ENCODE assay signal across 8 cellular contexts in genomic region chr1:24744911-24745710, GRCh38. TPM values are rescaled to one million over a fixed set of nuclear protein-coding genes. Genes with fewer than 3 reads are reported as not detected.
A peak's percentile ranks its signal among the peaks of the same experiment; 100 is the strongest.
DNase-seq lines count a peak whose midpoint lies in the region; ATAC-seq, FAIRE-seq and TF ChIP-seq lines count a peak whose summit lies in the region.

CLIC4 (plus strand) TSS chr1:24745447; CDS start chr1:24745554, 107 bp downstream.

- H3K27ac ChIP-seq in A549 (peak within 1 kb of the TSS; percentile 88 to 96), VCaP (peak within 1 kb of the TSS; percentile 89), breast epithelium (peak within 1 kb of the TSS; percentile 97 to 98), iPS-20b (ENCODE audit: low read length) (peak within 1 kb of the TSS; percentile 57), small intestine (ENCODE audit: low read depth in 1 of 2, low read length in 1 of 2) (peak within 1 kb of the TSS in 1 of 2 donors; percentile 92)

- WGBS in A549 (ENCODE audit: missing lambda C conversion rate): 0% methylated on average over 23 of the region's 80 CpGs
- WGBS in small intestine, 3 donors: 0 to 1% (median 0%) methylated on average over 50 to 80 of the region's 80 CpGs

- POLR2A ChIA-PET in A549 (lab: Yijun Ruan, JAX): interaction anchor here (0.6 to 1.9 kb wide), 19 partner anchors 9 to 502 kb away, joined by 3 to 14 read pairs (median 3); partner anchors contain the start of genes RSRP1 and SYF2

- peak within 1 kb of the TSS; percentile 73 for H3K4me2 ChIP-seq in A549

- FAIRE-seq in A549 (lab: Jason Lieb, UNC) (no peak), small intestine (lab: Jason Lieb, UNC) (no peak)

- H3K36me3 ChIP-seq in breast epithelium (no peaks in the 10 kb centered on the region), iPS-20b (ENCODE audit: insufficient read depth, low read depth, low read length) (peaks cover 2% of the 10 kb centered on the region), small intestine (ENCODE audit: control insufficient read depth in 2 of 2, insufficient read depth in 2 of 2, low read length in 2 of 2) (no peaks in the 10 kb centered on the region)

- CTCF ChIA-PET in A549 (lab: Yijun Ruan, JAX): interaction anchor here (0.6 to 2.1 kb wide), 12 partner anchors 11 to 152 kb away, joined by 3 to 12 read pairs (median 4); no protein-coding TSS in a partner anchor

- H3K4me1 ChIP-seq in A549: peaks cover 16% of the 10 kb centered on the region; the same call in 2 of the 3 replicates
- peaks cover 3 to 9% of the 10 kb centered on the region in 2 donors for H3K4me1 ChIP-seq in breast epithelium
- peaks cover 30% of the 10 kb centered on the region for H3K4me1 ChIP-seq in iPS-20b (ENCODE audit: insufficient read depth, low read length)
- H3K4me1 ChIP-seq in small intestine (ENCODE audit: control insufficient read depth in 2 of 2, insufficient read depth in 1 of 2, low read depth in 1 of 2, low read length in 1 of 2): peaks cover 2 to 6% of the 10 kb centered on the region in 2 donors

- no peaks in the 10 kb centered on the region for H3K9me3 ChIP-seq in A549
- H3K9me3 ChIP-seq in breast epithelium: no peaks in the 10 kb centered on the region
- no peaks in the 10 kb centered on the region for H3K9me3 ChIP-seq in iPS-20b (ENCODE audit: insufficient read depth, low read depth, low read length)
- H3K9me3 ChIP-seq in small intestine (ENCODE audit: control insufficient read depth, low read depth): no peaks in the 10 kb centered on the region

- H3K9ac ChIP-seq in iPS-20b (ENCODE audit: low read depth, low read length): peak within 1 kb of the TSS; percentile 91

- H3K27me3 ChIP-seq in breast epithelium (no peaks in the 10 kb centered on the region), iPS-20b (ENCODE audit: insufficient read depth, low read length) (no peaks in the 10 kb centered on the region), small intestine (ENCODE audit: control insufficient read depth in 2 of 2, insufficient read depth in 2 of 2, low read length in 2 of 2) (no peaks in the 10 kb centered on the region)

- TF ChIP-seq RAD21 in A549 (conservative IDR thresholded peaks at IDR 0.05 in 1 of 2, IDR thresholded peaks at IDR 0.05 in 1 of 2): peak in 1 of 2 experiments; percentile 15; a peak in 2 of 5 replicates

- peak; percentile 91 to 96 for ATAC-seq in A549
- ATAC-seq in GM18861 (IDR thresholded peaks at IDR 0.05; ENCODE audit: unreplicated experiment): peak; percentile 44
- peak; percentile 60 for ATAC-seq in HG03097 (IDR thresholded peaks at IDR 0.05; ENCODE audit: low FRiP score, unreplicated experiment)

- no peak for TF ChIP-seq EP300 in A549 (IDR thresholded peaks at IDR 0.05)

- TF ChIP-seq POLR2A in A549 (IDR thresholded peaks at IDR 0.05; ENCODE audit: low read length) (peak; percentile 94), breast epithelium (IDR thresholded peaks at IDR 0.05) (peak; percentile 97)

- DNase-seq in A549 (ENCODE audit: low read depth in 1 of 2, low spot score in 1 of 2): peak; percentile 75 to 98
- peak; percentile 98 for DNase-seq in NCI-H2171 treated with DMSO at 0.1 percent for 48 hours (lab: John Stamatoyannopoulos, UW)
- DNase-seq in breast epithelium (ENCODE audit: low spot score in 2 of 2): peak; percentile 99
- DNase-seq in small intestine: peak; percentile 97

- no peak for TF ChIP-seq CTCF in A549 (IDR thresholded peaks at IDR 0.05)
- TF ChIP-seq CTCF in VCaP (conservative IDR thresholded peaks at IDR 0.05): no peak
- no peak for TF ChIP-seq CTCF in breast epithelium (IDR thresholded peaks at IDR 0.05)

- H3K4me3 ChIP-seq in A549: peak within 1 kb of the TSS; percentile 63
- H3K4me3 ChIP-seq in breast epithelium: peak within 1 kb of the TSS; percentile 91 to 98 (median 96)
- peak within 1 kb of the TSS; percentile 94 for H3K4me3 ChIP-seq in iPS-20b (ENCODE audit: low read length)
- peak within 1 kb of the TSS; percentile 58 to 85 for H3K4me3 ChIP-seq in small intestine (ENCODE audit: low read depth in 1 of 2, low read length in 2 of 2)

- intact Hi-C loops in breast epithelium (cut with DNase I; ENCODE audit: low total_unique reads): no loop called here

TF ChIP-seq in A549, 52 proteins besides CTCF, POLR2A, EP300 and RAD21:
- TF ChIP-seq MAX (IDR thresholded peaks at IDR 0.05) (peak; percentile 54), PBX3 (IDR thresholded peaks at IDR 0.05) (0 out of 2 replicates have a peak, but pooled peaks have one; percentile 0), SMC3 (IDR thresholded peaks at IDR 0.05) (0 out of 3 replicates have a peak, but pooled peaks have one; percentile 9), JUN (IDR thresholded peaks at IDR 0.05) (peak in 1 of 2 experiments; percentile 65; a peak in 2 of 5 replicates), ATOH8 (CRISPR knock-in tag; IDR thresholded peaks at IDR 0.05; ENCODE audit: low read depth) (no peak), USF2 (IDR thresholded peaks at IDR 0.05) (0 out of 2 replicates have a peak, but pooled peaks have one; percentile 21), POLR2AphosphoS2 (conservative IDR thresholded peaks at IDR 0.05; ENCODE audit: low read length) (no peak), BCL3 (IDR thresholded peaks at IDR 0.05) (peak; percentile 71; the same call in 2 of the 3 replicates), CHD4 (IDR thresholded peaks at IDR 0.05; ENCODE audit: borderline replicate concordance) (no peak)

RNA-seq across cellular contexts. Expression of gene CLIC4, which starts in this region (rescaled TPM):
- 85.4 and 97.4 TPM in 2 replicates for polyA plus RNA-seq in A549 (2011; rRNA removed)
- 12.8 and 14.1 TPM in 2 replicates for polyA plus RNA-seq in A549 (2012; cell fraction: cytosol; rRNA removed)
- polyA plus RNA-seq in A549 (2012; cell fraction: nucleus; rRNA removed): 6.8 and 9.2 TPM in 2 replicates
- polyA plus RNA-seq in A549 (2017; fragmentation: RNase III; extraction: RNeasy Plus Mini Kit Qiagen cat#74134 plus additional on column Dnase treatment): 52.0 to 54.4 TPM (median 52.1 TPM) in 3 replicates
- 20.5 and 21.3 TPM in 2 replicates for polyA minus RNA-seq in A549 (2011; rRNA and poly(A)+ RNA removed)
- 100 to 1,000 TPM; 162 to 217 (median 196) TPM for total RNA-seq in breast epithelium
- 10 to 100 TPM in 2 of 3 donors, 1 to 10 TPM in 1; 2.0 to 47.4 (median 13.2) TPM for polyA plus RNA-seq in small intestine
